8 cellular contexts compared by ENCODE assay signal in the genomic region with DNA sequence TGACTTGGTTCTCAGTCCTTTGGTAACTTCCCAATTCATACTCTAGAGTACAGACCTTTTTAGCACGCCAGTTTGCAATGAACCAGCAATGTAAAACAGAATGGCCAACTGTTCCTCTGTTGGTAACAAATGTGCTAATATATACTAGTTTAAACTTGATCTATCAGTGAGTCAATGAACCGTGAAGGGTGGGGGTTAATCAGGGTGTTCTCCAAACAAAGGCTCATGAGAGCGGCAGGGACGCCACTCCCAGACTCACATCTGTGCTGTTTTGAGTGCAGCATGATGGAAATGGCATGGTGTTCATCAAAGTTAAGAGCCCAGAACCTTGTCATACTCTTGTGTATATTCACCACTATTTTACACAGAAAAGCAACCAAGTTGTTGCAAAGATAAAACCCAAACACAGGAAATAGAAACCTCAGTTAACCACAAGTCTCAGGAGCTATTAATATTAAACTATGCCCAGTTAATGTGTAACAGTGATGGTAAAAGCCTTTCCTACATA.
DNase-seq lines count a peak whose midpoint lies in the region; ATAC-seq, FAIRE-seq and TF ChIP-seq lines count a peak whose summit lies in the region.

No MANE protein-coding gene starts in this region.

- TF ChIP-seq POLR2A in prostate gland (IDR thresholded peaks at IDR 0.05): no peak

- ATAC-seq in GM19438 (IDR thresholded peaks at IDR 0.05; ENCODE audit: low read depth, unreplicated experiment) (peak; percentile 97), HG03378 (IDR thresholded peaks at IDR 0.05; ENCODE audit: unreplicated experiment) (peak; percentile 97)

- peak; percentile 99 for FAIRE-seq in RCC 7860 (lab: Jason Lieb, UNC)

- no peaks in the 10 kb centered on the region for H3K4me1 ChIP-seq in prostate gland (replicated peaks)

- no peaks in the 10 kb centered on the region for H3K36me3 ChIP-seq in prostate gland

- peaks cover 2% of the 10 kb centered on the region for H3K27me3 ChIP-seq in prostate gland (replicated peaks; ENCODE audit: insufficient read depth)

- no peaks in the 10 kb centered on the region for H3K9me3 Mint-ChIP-seq in progenitor cell of endocrine pancreas (ENCODE audit: low read depth)

- H3K27me3 Mint-ChIP-seq in progenitor cell of endocrine pancreas: no peaks in the 10 kb centered on the region

- DNase-seq in DMS 273 treated with DMSO at 0.1 percent for 48 hours (lab: John Stamatoyannopoulos, UW): peak; percentile 96
- DNase-seq in RCC 7860 (ENCODE audit: low spot score): peak; percentile 86
- no peak for DNase-seq in progenitor cell of endocrine pancreas (ENCODE audit: low spot score, unreplicated experiment)
- no peak for DNase-seq in prostate gland (ENCODE audit: low spot score)
- DNase-seq in activated naive CD4-positive, alpha-beta T cell treated with anti-CD3 and anti-CD28 coated beads, Interleukin-2, amount 50 U/mL, for 16 hours: no peak
- no peak for DNase-seq in GM03348 (ENCODE audit: low spot score)

- H3K36me3 Mint-ChIP-seq in progenitor cell of endocrine pancreas (ENCODE audit: insufficient read depth): no peaks in the 10 kb centered on the region

- intact Hi-C loops in prostate gland (cut with DNase I): no loop called here

- H3K27ac Mint-ChIP-seq in progenitor cell of endocrine pancreas: peak overlapping the region; percentile 91

- TF ChIP-seq CTCF in progenitor cell of endocrine pancreas (IDR thresholded peaks at IDR 0.05; ENCODE audit: unreplicated experiment) (no peak), prostate gland (IDR thresholded peaks at IDR 0.05) (no peak)

- no peaks in the 10 kb centered on the region for H3K9me3 ChIP-seq in prostate gland

- H3K4me3 ChIP-seq in prostate gland: no peak overlapping the region

- peak overlapping the region; percentile 56 for H3K4me3 Mint-ChIP-seq in progenitor cell of endocrine pancreas (ENCODE audit: low read depth)

- WGBS in prostate gland: 22% methylated on average over 4 of the region's 4 CpGs

- no peak overlapping the region for H3K27ac ChIP-seq in prostate gland

- H3K4me1 Mint-ChIP-seq in progenitor cell of endocrine pancreas (ENCODE audit: low read depth): peaks cover 22% of the 10 kb centered on the region

Comparison
In these comparisons a context has a peak if more than half of its experiments do, and no peak if none do; other contexts are left out.
1. DNase-seq: peak in DMS 273 treated with DMSO at 0.1 percent for 48 hours (single experiment) and RCC 7860 (single experiment); none in progenitor cell of endocrine pancreas (single experiment), prostate gland (single experiment), activated naive CD4-positive, alpha-beta T cell treated with anti-CD3 and anti-CD28 coated beads, Interleukin-2, amount 50 U/mL, for 16 hours (single experiment) and GM03348 (single experiment).